In the genomic region with DNA sequence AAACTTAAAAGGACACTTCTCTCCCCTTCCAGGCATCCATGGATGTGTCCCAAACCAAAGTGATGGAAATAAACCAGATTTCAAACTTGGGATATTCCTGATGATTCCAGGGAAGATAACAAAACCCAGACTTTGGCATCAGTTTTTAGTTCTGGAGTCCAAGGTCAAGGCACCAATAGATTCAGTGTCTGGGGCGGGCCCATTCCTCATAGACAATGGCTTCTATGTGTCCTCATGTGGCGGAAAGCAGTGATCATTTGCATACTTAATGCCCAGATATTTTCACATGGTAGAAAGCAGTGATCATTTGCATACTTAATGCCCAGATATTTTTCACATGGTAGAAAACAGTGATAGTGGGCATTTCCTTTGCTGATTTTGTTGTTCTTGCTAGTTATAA, we compare ENCODE assay signal across 29 cellular contexts.
"Had no signal": no experiment of that assay in that cellular context is flagged by ENCODE, and none has a peak within 500 bp of the region (broad histone marks: within the 10 kb centered on the region; RNA-seq: fewer than 3 reads in every experiment).

No MANE protein-coding gene starts in this region.

- H3K27me3 ChIP-seq: ascending aorta, cardiac muscle cell, Peyer's patch had no signal

- H3K4me3 ChIP-seq: ascending aorta, cardiac muscle cell, K562, Peyer's patch had no signal

- H3K4me1 ChIP-seq: ascending aorta, Peyer's patch had no signal

- H3K27ac ChIP-seq: ascending aorta, cardiac muscle cell, Peyer's patch, VCaP had no signal

- ATAC-seq: activated CD8-positive, alpha-beta T cell treated with anti-CD3 and anti-CD28 coated beads for 36 hours; activated T-cell treated with anti-CD3 and anti-CD28 coated beads, Interleukin-2, amount 50 U/mL, for 72 hours; K562; PC-3 had no signal

- H3K36me3 ChIP-seq: ascending aorta, cardiac muscle cell, Peyer's patch had no signal

- H3K9me3 ChIP-seq: ascending aorta, Peyer's patch had no signal

- DNase-seq: activated B cell treated with CpG ODN at 0.5 μM for 24 hours; activated CD4-positive, alpha-beta T cell treated with anti-CD3 and anti-CD28 coated beads for 4 hours; activated CD4-positive, alpha-beta T cell treated with anti-CD3 and anti-CD28 coated beads, Interleukin-2, amount 50 U/mL, for 4 hours; activated CD4-positive, CD25-positive, alpha-beta regulatory T cell treated with anti-CD3 and anti-CD28 coated beads, Interleukin-2, amount 50 U/mL, for 72 hours; activated CD8-positive, alpha-beta T cell treated with anti-CD3 and anti-CD28 coated beads for 36 hours; activated gamma-delta T cell; activated naive CD4-positive, alpha-beta T cell treated with Interleukin-2 at 50 U/mL for 16 hours; activated naive CD8-positive, alpha-beta T cell treated with anti-CD3 and anti-CD28 coated beads, Interleukin-2, amount 10 ng/mL, durations not matched to agents 7 days and 5 days; activated T-cell treated with anti-CD3 and anti-CD28 coated beads, Interleukin-2, amount 50 U/mL, for 1 hour; activated T-cell treated with anti-CD3 and anti-CD28 coated beads, Interleukin-2, amount 50 U/mL, for 72 hours; NCI-H187 treated with DMSO at 0.1 percent for 48 hours; NCI-H2081 treated with DMSO at 0.1 percent for 48 hours; NCI-H226; NCI-H446 treated with DMSO at 0.1 percent for 48 hours; NCI-H524; NCI-H748 treated with DMSO at 0.1 percent for 48 hours; NK-92 treated with Interleukin-12 subunit alpha and Interleukin-12 subunit beta, amount 100 ng/mL, for 24 hours; PC-3; Peyer's patch; RPMI8226; SIG-M5; SW 1271; T-helper 1 cell; T-helper 2 cell; T-helper 9 cell had no signal
